Comparison of ENCODE assay signal across 26 cellular contexts in the genomic region with DNA sequence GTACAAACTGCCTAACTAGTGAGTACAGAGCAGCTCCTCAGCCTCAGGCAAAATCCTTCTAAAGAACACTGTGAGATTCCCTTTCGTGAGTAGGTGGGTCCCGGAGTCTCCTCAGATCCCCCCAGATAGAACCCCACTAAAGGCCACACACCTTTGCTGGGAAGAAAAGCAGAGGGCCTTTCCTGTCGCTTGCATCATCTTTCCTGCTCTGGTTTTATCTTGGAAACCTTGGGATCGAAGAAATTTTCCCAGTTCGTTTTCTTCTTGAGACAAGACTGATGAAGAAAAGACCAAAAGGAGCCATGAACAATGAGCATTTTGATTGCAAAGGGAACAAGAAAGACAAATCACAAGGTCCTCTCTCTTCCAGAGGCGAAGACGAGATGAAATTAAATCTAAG. TPM values are rescaled to one million over a fixed set of nuclear protein-coding genes. Genes with fewer than 3 reads are reported as not detected.
"Had no signal": no experiment of that assay in that cellular context is flagged by ENCODE, and none has a peak within 500 bp of the region (broad histone marks: within the 10 kb centered on the region; RNA-seq: fewer than 3 reads in every experiment).

No MANE protein-coding gene starts in this region.

- DNase-seq: activated CD4-positive, alpha-beta memory T cell treated with anti-CD3 and anti-CD28 coated beads, Interleukin-2, amount 10 ng/mL, durations not matched to agents 7 days and 5 days; activated CD4-positive, alpha-beta T cell treated with anti-CD3 and anti-CD28 coated beads for 36 hours; activated CD4-positive, alpha-beta T cell treated with anti-CD3 and anti-CD28 coated beads, Interleukin-2, amount 50 U/mL, for 1 hour; activated gamma-delta T cell; activated naive CD4-positive, alpha-beta T cell treated with anti-CD3 and anti-CD28 coated beads for 36 hours; activated naive CD8-positive, alpha-beta T cell treated with anti-CD3 and anti-CD28 coated beads for 36 hours; activated T-cell treated with anti-CD3 and anti-CD28 coated beads for 4 hours; activated T-cell treated with anti-CD3 and anti-CD28 coated beads, Interleukin-2, amount 50 U/mL, for 48 hours; brain microvascular endothelial cell; Karpas-422; MM.1S; NCI-H1105; NCI-H1436; NCI-H1694 treated with DMSO at 0.1 percent for 48 hours; NCI-H2029 treated with DMSO at 0.1 percent for 48 hours; NCI-H510A treated with DMSO at 0.1 percent for 48 hours; NK-92 treated with Interleukin-12 subunit alpha and Interleukin-12 subunit beta, amount 100 ng/mL, for 24 hours; Peyer's patch; Right ventricle myocardium superior; SJCRH30; SK-N-SH; T-helper 1 cell had no signal

- H3K27me3 ChIP-seq: brain microvascular endothelial cell, cardiac muscle cell, Peyer's patch, SJCRH30 had no signal

- H3K27ac ChIP-seq: brain microvascular endothelial cell, cardiac muscle cell, Peyer's patch, RWPE1, SJCRH30, VCaP had no signal

- H3K4me1 Mint-ChIP-seq: activated T-helper 17 cell treated with anti-CD3 and anti-CD28 coated beads, Interleukin-2, amount 50 U/mL, for 72 hours had no signal

- H3K36me3 Mint-ChIP-seq: activated naive CD8-positive, alpha-beta T cell treated with anti-CD3 and anti-CD28 coated beads for 36 hours had no signal

- H3K4me3 Mint-ChIP-seq: activated CD4-positive, alpha-beta memory T cell treated with anti-CD3 and anti-CD28 coated beads, Interleukin-2, amount 10 ng/mL, durations not matched to agents 7 days and 5 days; activated CD4-positive, alpha-beta T cell treated with anti-CD3 and anti-CD28 coated beads for 36 hours; activated naive CD4-positive, alpha-beta T cell treated with anti-CD3 and anti-CD28 coated beads for 36 hours; activated naive CD8-positive, alpha-beta T cell treated with anti-CD3 and anti-CD28 coated beads for 36 hours; activated T-helper 17 cell treated with anti-CD3 and anti-CD28 coated beads, Interleukin-2, amount 50 U/mL, for 72 hours had no signal

- H3K36me3 ChIP-seq: brain microvascular endothelial cell, cardiac muscle cell, Peyer's patch, SJCRH30 had no signal

- H3K9ac ChIP-seq: SK-N-SH had no signal

- H3K9me3 ChIP-seq: Peyer's patch, SJCRH30, SK-N-SH had no signal

- ATAC-seq: activated CD4-positive, alpha-beta T cell treated with anti-CD3 and anti-CD28 coated beads for 36 hours; activated T-helper 17 cell treated with anti-CD3 and anti-CD28 coated beads, Interleukin-2, amount 50 U/mL, for 72 hours had no signal

- H3K9me3 Mint-ChIP-seq: activated CD4-positive, alpha-beta memory T cell treated with anti-CD3 and anti-CD28 coated beads, Interleukin-2, amount 10 ng/mL, durations not matched to agents 7 days and 5 days; activated naive CD4-positive, alpha-beta T cell treated with anti-CD3 and anti-CD28 coated beads for 36 hours; activated naive CD8-positive, alpha-beta T cell treated with anti-CD3 and anti-CD28 coated beads for 36 hours; activated T-helper 17 cell treated with anti-CD3 and anti-CD28 coated beads, Interleukin-2, amount 50 U/mL, for 72 hours had no signal

- H3K4me3 ChIP-seq: cardiac muscle cell, Peyer's patch, SJCRH30 had no signal

- H3K4me2 ChIP-seq: SK-N-SH had no signal

- H3K27ac Mint-ChIP-seq: activated CD4-positive, alpha-beta memory T cell treated with anti-CD3 and anti-CD28 coated beads, Interleukin-2, amount 10 ng/mL, durations not matched to agents 7 days and 5 days; activated CD4-positive, alpha-beta T cell treated with anti-CD3 and anti-CD28 coated beads for 36 hours; activated naive CD4-positive, alpha-beta T cell treated with anti-CD3 and anti-CD28 coated beads for 36 hours; activated naive CD8-positive, alpha-beta T cell treated with anti-CD3 and anti-CD28 coated beads for 36 hours; activated T-helper 17 cell treated with anti-CD3 and anti-CD28 coated beads, Interleukin-2, amount 50 U/mL, for 72 hours had no signal

- H3K4me1 ChIP-seq: Peyer's patch, SJCRH30 had no signal

RNA-seq across cellular contexts. Expression of a gene that starts 40.8 kb away (rescaled TPM):
- total RNA-seq: SJCRH30 had no signal
